ENCODE assay signal across 4 cellular contexts in the genomic region with DNA sequence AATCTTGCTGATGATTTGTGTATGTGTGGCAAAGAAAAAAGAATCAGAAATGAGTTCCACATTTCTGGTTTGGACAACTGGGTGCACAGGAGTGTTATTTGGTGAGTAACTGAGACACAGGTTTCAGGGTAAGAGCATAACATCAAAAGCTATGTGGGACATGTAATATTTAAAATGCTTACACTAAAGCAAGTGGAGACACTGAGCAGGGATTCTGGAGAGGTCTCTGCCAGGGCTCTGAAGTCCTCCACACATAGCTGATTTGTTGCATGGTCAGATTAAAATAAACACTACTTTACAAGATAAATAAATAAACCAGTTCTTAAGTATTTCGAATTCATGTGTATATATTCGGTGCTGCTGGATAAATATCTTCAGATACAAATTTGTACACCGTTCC. TPM values are rescaled to one million over a fixed set of nuclear protein-coding genes. Genes with fewer than 3 reads are reported as not detected.
"Had no signal": no experiment of that assay in that cellular context is flagged by ENCODE, and none has a peak within 500 bp of the region (broad histone marks: within the 10 kb centered on the region; RNA-seq: fewer than 3 reads in every experiment).

No MANE protein-coding gene starts in this region.

- H3K4me3 ChIP-seq: GM12878 had no signal

- DNase-seq: GDM1, GF-D8 had no signal

RNA-seq across cellular contexts. Expression of a gene that starts 16.3 kb away (rescaled TPM):
- total RNA-seq: G401, GM12878 had no signal
- polyA plus RNA-seq: GM12878 had no signal
